In the genomic region with DNA sequence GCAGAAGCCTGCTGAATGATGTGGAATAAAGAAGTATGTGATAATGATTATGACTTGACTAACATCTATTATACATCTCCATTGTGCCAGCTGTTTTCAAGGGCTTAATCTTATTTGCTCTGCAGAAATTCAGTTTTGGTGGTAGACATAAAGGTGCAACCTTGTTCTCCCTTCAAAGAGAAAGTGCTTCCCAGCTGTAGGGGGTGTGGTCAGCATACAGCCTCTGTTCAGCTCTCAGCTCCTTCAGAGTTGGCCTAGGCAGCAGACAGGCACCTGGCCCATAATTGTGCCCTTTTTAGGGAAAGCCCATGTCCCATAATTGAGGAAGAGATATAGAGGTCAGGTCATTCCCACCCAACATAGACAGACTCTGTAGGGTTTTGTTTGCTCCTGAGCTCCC, we compare ENCODE assay signal across 23 cellular contexts.
"Had no signal": no experiment of that assay in that cellular context is flagged by ENCODE, and none has a peak within 500 bp of the region (broad histone marks: within the 10 kb centered on the region; RNA-seq: fewer than 3 reads in every experiment).

No MANE protein-coding gene starts in this region.

- H3K9ac ChIP-seq: KMS-11 had no signal

- ATAC-seq: K562 had no signal

- DNase-seq: IMR-90, Kasumi-1, MM.1S, NCI-H1092 treated with DMSO at 0.1 percent for 48 hours, NCI-H1417 treated with DMSO at 0.1 percent for 48 hours, NCI-H1694, NCI-H187 treated with DMSO at 0.1 percent for 48 hours, NCI-H2029 treated with DMSO at 0.1 percent for 48 hours, NCI-H2171, NCI-H345, NCI-H446 treated with DMSO at 0.1 percent for 48 hours, NCI-H510A treated with DMSO at 0.1 percent for 48 hours, NCI-H526, NCI-H774, Right ventricle myocardium superior, RPMI8226, SIG-M5 had no signal

- H3K4me1 ChIP-seq: SJSA1 had no signal

- H3K27ac ChIP-seq: KMS-11, SJSA1, SK-N-MC had no signal

- H3K27me3 ChIP-seq: SJSA1 had no signal

- H3K9me3 ChIP-seq: SJSA1 had no signal

- H3K4me2 ChIP-seq: KMS-11 had no signal

- FAIRE-seq: HepG2, K562, RCC 7860 had no signal

- H3K36me3 ChIP-seq: SJSA1 had no signal

- H3K4me3 ChIP-seq: K562, SJSA1, SK-N-MC had no signal
